ENCODE assay signal across 1 cellular context in the genomic region with DNA sequence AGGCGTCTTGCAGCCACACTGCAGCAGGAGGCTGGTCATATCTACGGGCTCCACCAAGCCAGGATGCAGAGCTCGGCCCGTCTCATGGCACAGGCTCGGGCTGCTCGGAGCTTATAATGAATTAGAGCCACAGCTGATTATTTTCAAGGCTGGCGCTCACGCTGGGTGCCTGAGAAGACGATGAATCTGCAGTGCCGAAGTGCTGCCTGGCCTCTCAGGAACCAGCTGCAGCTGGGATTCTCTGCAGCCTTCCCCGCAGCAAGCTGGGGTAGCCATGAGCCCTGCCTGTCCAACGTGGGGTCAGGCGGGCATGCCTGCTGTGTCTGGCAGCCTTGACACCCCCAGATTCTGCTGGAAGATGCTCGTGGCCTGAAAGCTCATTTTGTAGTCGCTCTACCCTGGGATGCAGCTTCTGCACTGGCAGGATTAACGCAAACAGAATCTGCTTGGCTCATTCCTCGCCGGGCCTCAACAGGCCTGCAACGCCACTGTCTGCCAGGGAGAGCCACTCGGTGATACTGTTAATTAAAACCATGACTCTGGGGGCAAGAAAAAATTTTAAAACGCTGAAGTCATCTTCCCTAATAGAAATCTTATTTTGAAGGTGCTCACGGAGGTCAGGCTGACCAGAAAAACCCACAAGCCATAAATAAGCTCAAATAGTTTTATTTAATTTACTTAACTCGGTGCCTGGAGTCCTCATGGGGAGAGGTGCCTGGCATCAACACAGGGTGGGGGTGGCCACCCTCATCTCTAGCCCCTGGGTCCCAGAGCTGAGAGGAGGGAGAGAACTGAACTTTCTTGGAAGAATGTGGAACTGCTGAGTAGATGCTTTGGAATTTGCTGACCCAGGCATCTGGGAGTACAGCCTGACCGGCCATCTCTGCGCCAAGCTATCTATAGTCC.
TF ChIP-seq lines count a peak whose summit lies in the region.

No MANE protein-coding gene starts in this region.

TF ChIP-seq in SK-N-SH, 30 proteins besides CTCF, POLR2A, EP300 and RAD21 (continued from another document):
- TF ChIP-seq, protein P1, sequence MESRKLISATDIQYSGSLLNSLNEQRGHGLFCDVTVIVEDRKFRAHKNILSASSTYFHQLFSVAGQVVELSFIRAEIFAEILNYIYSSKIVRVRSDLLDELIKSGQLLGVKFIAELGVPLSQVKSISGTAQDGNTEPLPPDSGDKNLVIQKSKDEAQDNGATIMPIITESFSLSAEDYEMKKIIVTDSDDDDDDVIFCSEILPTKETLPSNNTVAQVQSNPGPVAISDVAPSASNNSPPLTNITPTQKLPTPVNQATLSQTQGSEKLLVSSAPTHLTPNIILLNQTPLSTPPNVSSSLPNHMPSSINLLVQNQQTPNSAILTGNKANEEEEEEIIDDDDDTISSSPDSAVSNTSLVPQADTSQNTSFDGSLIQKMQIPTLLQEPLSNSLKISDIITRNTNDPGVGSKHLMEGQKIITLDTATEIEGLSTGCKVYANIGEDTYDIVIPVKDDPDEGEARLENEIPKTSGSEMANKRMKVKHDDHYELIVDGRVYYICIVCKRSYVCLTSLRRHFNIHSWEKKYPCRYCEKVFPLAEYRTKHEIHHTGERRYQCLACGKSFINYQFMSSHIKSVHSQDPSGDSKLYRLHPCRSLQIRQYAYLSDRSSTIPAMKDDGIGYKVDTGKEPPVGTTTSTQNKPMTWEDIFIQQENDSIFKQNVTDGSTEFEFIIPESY (IDR thresholded peaks at IDR 0.05; ENCODE audit: borderline replicate concordance, low read depth): no peak
- TF ChIP-seq, protein P2, sequence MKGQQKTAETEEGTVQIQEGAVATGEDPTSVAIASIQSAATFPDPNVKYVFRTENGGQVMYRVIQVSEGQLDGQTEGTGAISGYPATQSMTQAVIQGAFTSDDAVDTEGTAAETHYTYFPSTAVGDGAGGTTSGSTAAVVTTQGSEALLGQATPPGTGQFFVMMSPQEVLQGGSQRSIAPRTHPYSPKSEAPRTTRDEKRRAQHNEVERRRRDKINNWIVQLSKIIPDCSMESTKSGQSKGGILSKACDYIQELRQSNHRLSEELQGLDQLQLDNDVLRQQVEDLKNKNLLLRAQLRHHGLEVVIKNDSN (IDR thresholded peaks at IDR 0.05; ENCODE audit: borderline replicate concordance, low read depth): no peak
- TF ChIP-seq JUND (IDR thresholded peaks at IDR 0.05) (no peak), FOXM1 (IDR thresholded peaks at IDR 0.05; ENCODE audit: low read depth) (no peak)
